ENCODE assay signal across 6 cellular contexts in the genomic region with DNA sequence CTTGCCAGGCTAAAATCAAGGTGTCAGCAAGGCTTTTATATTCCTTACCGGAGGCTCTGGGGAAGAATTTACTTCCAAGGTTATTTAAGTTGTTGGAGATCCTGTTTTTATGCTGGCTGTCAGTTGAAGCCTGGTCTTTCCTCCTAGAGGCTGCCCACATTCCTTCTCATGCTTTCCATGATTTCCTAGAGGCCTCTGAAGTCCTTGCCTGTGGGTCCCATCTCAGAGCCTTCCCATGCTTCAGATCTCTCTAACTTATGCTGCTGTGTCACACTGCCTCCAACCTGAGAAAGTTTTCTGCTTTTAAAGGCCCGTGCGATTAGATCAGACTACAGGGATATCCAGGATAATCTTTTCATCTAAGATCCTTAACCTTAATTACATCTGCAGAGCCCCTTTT.
DNase-seq lines count a peak whose midpoint lies in the region; ATAC-seq, FAIRE-seq and TF ChIP-seq lines count a peak whose summit lies in the region.
"Not testable (repeated sequence)": the region's sequence is repeated elsewhere in the genome, so short reads cannot be mapped to it uniquely, and the experiment has no call there.

No MANE protein-coding gene starts in this region.

- peaks cover 21% of the 10 kb centered on the region for H3K4me1 Mint-ChIP-seq in endothelial cell (ENCODE audit: unreplicated experiment)
- H3K4me1 Mint-ChIP-seq in progenitor cell of endocrine pancreas (ENCODE audit: low read depth) = not testable (repeated sequence)

- not testable (repeated sequence) for H3K27me3 Mint-ChIP-seq in endothelial cell (ENCODE audit: unreplicated experiment); progenitor cell of endocrine pancreas

- ATAC-seq in SK-N-SH treated with all-trans-retinoic acid at 6 μM for 48 hours = peak; percentile 57

- TF ChIP-seq CTCF in D721Med (IDR thresholded peaks at IDR 0.05; ENCODE audit: insufficient read depth, missing control alignments); endothelial cell (IDR thresholded peaks at IDR 0.05; ENCODE audit: unreplicated experiment); progenitor cell of endocrine pancreas (IDR thresholded peaks at IDR 0.05; ENCODE audit: unreplicated experiment): not testable (repeated sequence)

- FAIRE-seq in D721Med (lab: Jason Lieb, UNC) (peak; percentile 95), H54 (lab: Jason Lieb, UNC) (peak; percentile 6)

- not testable (repeated sequence) for H3K27me3 ChIP-seq in HUES48 (ENCODE audit: control insufficient read depth, insufficient read depth, low read length)

- H3K9ac ChIP-seq in HUES48 (ENCODE audit: low read depth, low read length) = not testable (repeated sequence)

- not testable (repeated sequence) for H3K9me3 Mint-ChIP-seq in endothelial cell (ENCODE audit: unreplicated experiment); progenitor cell of endocrine pancreas (ENCODE audit: low read depth)

- not testable (repeated sequence) for H3K36me3 ChIP-seq in HUES48 (ENCODE audit: control insufficient read depth, insufficient read depth, low read length)

- H3K9me3 ChIP-seq in HUES48 (ENCODE audit: control insufficient read depth, insufficient read depth, low read length) = not testable (repeated sequence)

- not testable (repeated sequence) for H3K4me3 Mint-ChIP-seq in endothelial cell (ENCODE audit: unreplicated experiment); progenitor cell of endocrine pancreas (ENCODE audit: low read depth)

- not testable (repeated sequence) for H3K36me3 Mint-ChIP-seq in endothelial cell (ENCODE audit: low read depth, unreplicated experiment); progenitor cell of endocrine pancreas (ENCODE audit: insufficient read depth)

- H3K27ac ChIP-seq in HUES48 (ENCODE audit: low read depth, low read length) = peak overlapping the region; percentile 26

- H3K4me3 ChIP-seq in HUES48 (ENCODE audit: low read depth, low read length) = not testable (repeated sequence)

- DNase-seq in D721Med (ENCODE audit: insufficient read length, low spot score); H54 (ENCODE audit: insufficient read length, low spot score); endothelial cell (ENCODE audit: low spot score); progenitor cell of endocrine pancreas (ENCODE audit: low spot score, unreplicated experiment): not testable (repeated sequence)

- not testable (repeated sequence) for H3K4me1 ChIP-seq in HUES48 (ENCODE audit: control insufficient read depth, insufficient read depth, low read length)

- H3K27ac Mint-ChIP-seq in endothelial cell (ENCODE audit: unreplicated experiment) (peak overlapping the region; percentile 45), progenitor cell of endocrine pancreas (peak overlapping the region; percentile 80)

- TF ChIP-seq POLR2A in H54 (IDR thresholded peaks at IDR 0.05; ENCODE audit: low read depth, low read length) = not testable (repeated sequence)
